In the genomic region with DNA sequence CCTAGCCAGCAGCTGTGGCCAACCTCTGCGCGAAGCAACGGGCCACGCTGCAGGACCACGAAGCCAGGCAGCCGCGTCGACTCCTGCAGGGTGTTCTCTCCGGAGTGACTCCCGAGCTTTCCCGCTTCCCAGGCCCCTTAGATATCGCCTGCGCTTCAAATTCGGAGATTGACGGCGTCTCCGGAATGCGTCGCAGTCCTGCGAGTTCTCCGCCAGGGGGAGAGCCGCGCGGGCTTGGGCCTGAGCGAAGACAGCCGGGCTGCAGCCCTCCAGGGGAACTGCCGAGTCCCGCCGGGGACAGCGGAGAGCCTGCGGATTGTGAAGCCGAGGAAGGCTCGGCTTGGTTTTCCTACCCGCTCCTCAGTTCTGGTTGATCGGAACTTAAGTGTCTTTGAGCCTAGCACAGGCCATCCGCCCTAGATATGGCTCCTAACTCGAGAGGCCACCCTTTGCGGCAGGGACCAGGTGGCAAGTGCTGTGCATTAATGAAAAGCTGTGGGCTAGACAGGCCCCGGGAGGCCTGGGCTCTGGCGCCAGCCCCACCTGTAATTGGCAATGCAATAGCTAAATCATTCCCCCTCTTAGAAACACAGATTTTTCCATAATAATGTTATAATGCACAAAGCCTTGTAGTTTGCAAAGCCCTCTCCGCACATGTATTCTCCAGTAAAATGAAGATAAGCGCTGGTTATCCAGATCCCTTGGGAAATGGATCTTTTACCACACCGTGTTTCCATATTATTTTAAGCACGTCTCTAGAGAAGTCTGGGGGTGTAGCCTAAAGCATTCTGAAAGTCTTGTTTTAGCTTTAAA, we compare ENCODE assay signal across 8 cellular contexts. TPM values are rescaled to one million over a fixed set of nuclear protein-coding genes. Genes with fewer than 3 reads are reported as not detected.
A peak's percentile ranks its signal among the peaks of the same experiment; 100 is the strongest.
DNase-seq lines count a peak whose midpoint lies in the region; ATAC-seq lines count a peak whose summit lies in the region.

No MANE protein-coding gene starts in this region.

- no peaks in the 10 kb centered on the region for H3K27me3 ChIP-seq in BLaER1 treated with 17β-estradiol and CSF1 and Interleukin-3, amounts not matched to agents 10 nM and 100 nM
- no peaks in the 10 kb centered on the region for H3K27me3 ChIP-seq in effector memory CD4-positive, alpha-beta T cell (replicated peaks; ENCODE audit: control insufficient read depth, insufficient read depth, low read length, poor library complexity, severe bottlenecking)

- H3K9ac ChIP-seq in BLaER1 treated with 17β-estradiol and CSF1 and Interleukin-3, amounts not matched to agents 10 nM and 100 nM, result peak overlapping the region; percentile 69 to 84 (median 80)

- CTCF ChIA-PET in activated CD8-positive, alpha-beta T cell treated with anti-CD3 and anti-CD28 coated beads, Interleukin-2, amount 10 ng/mL, durations not matched to agents 7 days and 5 days (lab: Charles Lee), result interaction anchor here (0.7 to 2.5 kb wide), 13 partner anchors 13 to 253 kb away, joined by 3 to 11 read pairs (median 3); a partner anchor contains a TSS

- peaks cover 15% of the 10 kb centered on the region for H3K4me1 Mint-ChIP-seq in activated CD8-positive, alpha-beta T cell treated with anti-CD3 and anti-CD28 coated beads, Interleukin-2, amount 10 ng/mL, durations not matched to agents 7 days and 5 days (ENCODE audit: low read depth)

- no peaks in the 10 kb centered on the region for H3K9me3 Mint-ChIP-seq in activated CD8-positive, alpha-beta T cell treated with anti-CD3 and anti-CD28 coated beads, Interleukin-2, amount 10 ng/mL, durations not matched to agents 7 days and 5 days (ENCODE audit: insufficient read depth)

- H3K4me3 ChIP-seq in BLaER1 treated with 17β-estradiol and CSF1 and Interleukin-3, amounts not matched to agents 10 nM and 100 nM, result peak overlapping the region; percentile 66 to 91 (median 86)
- peak overlapping the region; percentile 69 for H3K4me3 ChIP-seq in effector memory CD4-positive, alpha-beta T cell (ENCODE audit: insufficient read depth, low read depth, low read length, poor library complexity, severe bottlenecking)

- H4K20me1 ChIP-seq in BLaER1 treated with 17β-estradiol and CSF1 and Interleukin-3, amounts not matched to agents 10 nM and 100 nM, result no peaks in the 10 kb centered on the region

- peak overlapping the region; percentile 21 to 78 (median 68); a peak in 19 of 22 replicates for H3K27ac ChIP-seq in BLaER1 treated with 17β-estradiol and CSF1 and Interleukin-3, amounts not matched to agents 10 nM and 100 nM
- no peak overlapping the region for H3K27ac ChIP-seq in effector memory CD4-positive, alpha-beta T cell (ENCODE audit: insufficient read depth, low read length, poor library complexity, severe bottlenecking)

- DNase-seq in NCI-H526 treated with DMSO at 0.1 percent for 48 hours (lab: John Stamatoyannopoulos, UW) (peak; percentile 69), lung microvascular endothelial cell (ENCODE audit: low read depth in 2 of 2) (peak; percentile 81 to 93)
- peak; percentile 80 for DNase-seq in activated CD8-positive, alpha-beta T cell treated with anti-CD3 and anti-CD28 coated beads, Interleukin-2, amount 10 ng/mL, durations not matched to agents 7 days and 5 days
- DNase-seq in effector memory CD4-positive, alpha-beta T cell, result peak; percentile 28 to 37 (median 28)
- DNase-seq in stimulated activated CD4-positive, alpha-beta T cell treated with anti-CD3 and anti-CD28 coated beads, TNF-alpha, amount 100 ng/mL, for 24 hours (ENCODE audit: low read depth in 3 of 3), result peak; percentile 54 to 72 (median 60)

- H3K36me3 ChIP-seq in BLaER1 treated with 17β-estradiol and CSF1 and Interleukin-3, amounts not matched to agents 10 nM and 100 nM, result no peaks in the 10 kb centered on the region
- H3K36me3 ChIP-seq in effector memory CD4-positive, alpha-beta T cell (ENCODE audit: control insufficient read depth, insufficient read depth, low read length), result no peaks in the 10 kb centered on the region

- H3K36me3 Mint-ChIP-seq in activated CD8-positive, alpha-beta T cell treated with anti-CD3 and anti-CD28 coated beads, Interleukin-2, amount 10 ng/mL, durations not matched to agents 7 days and 5 days (ENCODE audit: low read depth), result no peaks in the 10 kb centered on the region

- H3K27ac Mint-ChIP-seq in activated CD8-positive, alpha-beta T cell treated with anti-CD3 and anti-CD28 coated beads, Interleukin-2, amount 10 ng/mL, durations not matched to agents 7 days and 5 days, result no peak overlapping the region

- H3K4me2 ChIP-seq in BLaER1 treated with 17β-estradiol and CSF1 and Interleukin-3, amounts not matched to agents 10 nM and 100 nM, result peak overlapping the region; percentile 88 to 98 (median 94)

- peaks cover 31 to 57% (median 39%) of the 10 kb centered on the region in 10 experiments for H3K4me1 ChIP-seq in BLaER1 treated with 17β-estradiol and CSF1 and Interleukin-3, amounts not matched to agents 10 nM and 100 nM
- peaks cover 4% of the 10 kb centered on the region for H3K4me1 ChIP-seq in effector memory CD4-positive, alpha-beta T cell (ENCODE audit: control insufficient read depth, insufficient read depth, low read length, poor library complexity, severe bottlenecking)

- peak; percentile 92 for ATAC-seq in GM19372 (IDR thresholded peaks at IDR 0.05; ENCODE audit: low read depth, unreplicated experiment)
- peak; percentile 94 for ATAC-seq in HG03520 (IDR thresholded peaks at IDR 0.05; ENCODE audit: unreplicated experiment)
- ATAC-seq in activated CD8-positive, alpha-beta T cell treated with anti-CD3 and anti-CD28 coated beads, Interleukin-2, amount 10 ng/mL, durations not matched to agents 7 days and 5 days, result peak; percentile 96

- POLR2A ChIA-PET in activated CD8-positive, alpha-beta T cell treated with anti-CD3 and anti-CD28 coated beads, Interleukin-2, amount 10 ng/mL, durations not matched to agents 7 days and 5 days (lab: Charles Lee), result interaction anchor here (1.6 kb wide), 1 partner anchor 86 kb away, joined by 5 read pairs; no protein-coding TSS in a partner anchor

- H3K9me3 ChIP-seq in BLaER1 treated with 17β-estradiol and CSF1 and Interleukin-3, amounts not matched to agents 10 nM and 100 nM (replicated peaks in 1 of 11), result no peaks in the 10 kb centered on the region
- no peaks in the 10 kb centered on the region for H3K9me3 ChIP-seq in effector memory CD4-positive, alpha-beta T cell (ENCODE audit: control insufficient read depth, low read length)

- peaks cover 31% of the 10 kb centered on the region for H3K27me3 Mint-ChIP-seq in activated CD8-positive, alpha-beta T cell treated with anti-CD3 and anti-CD28 coated beads, Interleukin-2, amount 10 ng/mL, durations not matched to agents 7 days and 5 days (ENCODE audit: low read depth)

- peak overlapping the region; percentile 73 for H3K4me3 Mint-ChIP-seq in activated CD8-positive, alpha-beta T cell treated with anti-CD3 and anti-CD28 coated beads, Interleukin-2, amount 10 ng/mL, durations not matched to agents 7 days and 5 days

RNA-seq across cellular contexts. Expression of a gene that starts 0.9 kb away (rescaled TPM):
- under 1 TPM; 0.13 TPM for total RNA-seq in activated CD8-positive, alpha-beta T cell treated with anti-CD3 and anti-CD28 coated beads, Interleukin-2, amount 10 ng/mL, durations not matched to agents 7 days and 5 days
- 6.2 and 9.4 TPM in 2 replicates for total RNA-seq in lung microvascular endothelial cell

Comparison
In these comparisons a context has a peak if more than half of its experiments do, and no peak if none do; other contexts are left out.
1. DNase-seq: peak in every context shown above with its lines; median percentile 87 in lung microvascular endothelial cell; 80 in activated CD8-positive, alpha-beta T cell treated with anti-CD3 and anti-CD28 coated beads, Interleukin-2, amount 10 ng/mL, durations not matched to agents 7 days and 5 days; 69 in NCI-H526 treated with DMSO at 0.1 percent for 48 hours; 60 in stimulated activated CD4-positive, alpha-beta T cell treated with anti-CD3 and anti-CD28 coated beads, TNF-alpha, amount 100 ng/mL, for 24 hours; 28 in effector memory CD4-positive, alpha-beta T cell.